Comparison of ENCODE assay signal across 8 cellular contexts in genomic region chr15:77994893-77995536, GRCh38.
A peak's percentile ranks its signal among the peaks of the same experiment; 100 is the strongest.
DNase-seq lines count a peak whose midpoint lies in the region; ATAC-seq, FAIRE-seq and TF ChIP-seq lines count a peak whose summit lies in the region.
"Not testable (repeated sequence)": the region's sequence is repeated elsewhere in the genome, so short reads cannot be mapped to it uniquely, and the experiment has no call there.

No MANE protein-coding gene starts in this region.

- H3K9me3 ChIP-seq in RWPE2 (ENCODE audit: severe bottlenecking); K562 (replicated peaks; ENCODE audit: control insufficient read depth, insufficient read depth, low read depth, low read length); fibroblast of lung (ENCODE audit: control insufficient read depth, insufficient read depth, low read depth, low read length); gastrocnemius medialis: not testable (repeated sequence)

- not testable (repeated sequence) for H3K9ac ChIP-seq in K562 (ENCODE audit: insufficient read depth in 1 of 2, low read depth in 2 of 2, low read length in 2 of 2); fibroblast of lung (ENCODE audit: insufficient read depth, low read length)

- peak; percentile 78 for FAIRE-seq in K562 (lab: Jason Lieb, UNC)

- in situ Hi-C loops in ACHN (cut with HindIII; ENCODE audit: low pct_ligation_motif_present, low pct_unique_long_range_greater_than_20kb, low sequenced_read_pairs), result not testable (repeated sequence)
- in situ Hi-C loops in K562 (cut with MboI), result loop anchor here (5.0 kb wide), 1 partner anchor 767 kb away; no protein-coding TSS in a partner anchor
- in situ Hi-C loops in gastrocnemius medialis (cut with MboI; ENCODE audit: low sequenced_read_pairs in 4 of 4), result loop anchor here in 1 of 4 donors (10.0 kb wide), 1 partner anchor 110 kb away; no protein-coding TSS in a partner anchor

- DNase-seq in ACHN (peak; percentile 37), GM04504 (ENCODE audit: low read depth) (peak; percentile 69), M059J (ENCODE audit: low read depth) (peak; percentile 89), RWPE2 (ENCODE audit: low spot score) (peak; percentile 97), fibroblast of lung (ENCODE audit: low read depth in 2 of 2) (peak; percentile 74 to 77), left kidney (ENCODE audit: low read depth, low spot score) (peak; percentile 77), gastrocnemius medialis (peak; percentile 85 to 93)
- not testable (repeated sequence) for DNase-seq in K562 (ENCODE audit: extremely low read depth in 1 of 4, low spot score in 3 of 4)

- WGBS in K562 (ENCODE audit: insufficient coverage, low coverage, missing lambda C conversion rate), result 48% methylated on average over 12 of the region's 15 CpGs

- not testable (repeated sequence) for H3K4me3 ChIP-seq in RWPE2 (ENCODE audit: severe bottlenecking); K562; fibroblast of lung (replicated peaks in 1 of 4; ENCODE audit: control extremely low read depth in 1 of 4, insufficient read depth in 1 of 4, low read depth in 3 of 4, low read length in 4 of 4); gastrocnemius medialis

- POLR2A ChIA-PET in K562 (lab: Yijun Ruan, JAX), result not testable (repeated sequence)

- H3K9me1 ChIP-seq in K562 (ENCODE audit: control insufficient read depth, insufficient read depth, low read length), result not testable (repeated sequence)

- not testable (repeated sequence) for H2AFZ ChIP-seq in K562 (ENCODE audit: low read depth, low read length); fibroblast of lung (ENCODE audit: low read length)

- not testable (repeated sequence) for TF ChIP-seq CTCF in RWPE2 (IDR thresholded peaks at IDR 0.05; ENCODE audit: poor library complexity, severe bottlenecking)
- TF ChIP-seq CTCF in K562 (IDR thresholded peaks at IDR 0.05 in 2 of 3, conservative IDR thresholded peaks at IDR 0.05 in 1 of 3; ENCODE audit: insufficient read depth in 2 of 3, low read depth in 1 of 3, low read length in 3 of 3), result peak; percentile 34 to 38 (median 37); a peak in 3 of 6 replicates
- TF ChIP-seq CTCF in fibroblast of lung (conservative IDR thresholded peaks at IDR 0.05 in 1 of 2, IDR thresholded peaks at IDR 0.05 in 1 of 2; ENCODE audit: low read depth in 1 of 2, low read length in 2 of 2), result peak in 1 of 2 donors; percentile 22
- TF ChIP-seq CTCF in gastrocnemius medialis (IDR thresholded peaks at IDR 0.05 in 4 of 5, conservative IDR thresholded peaks at IDR 0.05 in 1 of 5), result peak in 1 of 5 experiments; percentile 27

- ATAC-seq in RWPE2 (ENCODE audit: low read depth), result peak; percentile 57
- peak; percentile 78 for ATAC-seq in K562
- ATAC-seq in gastrocnemius medialis, result peak; percentile 71 to 79

- not testable (repeated sequence) for TF ChIP-seq POLR2A in K562 (conservative IDR thresholded peaks at IDR 0.05); gastrocnemius medialis (IDR thresholded peaks at IDR 0.05)

- intact Hi-C loops in K562 (cut with micrococcal nuclease), result not testable (repeated sequence)
- intact Hi-C loops in gastrocnemius medialis (cut with DNase I; ENCODE audit: low total_unique reads), result loop anchor here (2.0 kb wide), 1 partner anchor 70 kb away; no protein-coding TSS in a partner anchor

- TF ChIP-seq EP300 in K562 (IDR thresholded peaks at IDR 0.05; ENCODE audit: low read length), result not testable (repeated sequence)

- not testable (repeated sequence) for TF ChIP-seq RAD21 in K562 (CRISPR knock-in tag; conservative IDR thresholded peaks at IDR 0.05 in 1 of 2, IDR thresholded peaks at IDR 0.05 in 1 of 2)

- not testable (repeated sequence) for H3K27me3 ChIP-seq in RWPE2 (ENCODE audit: insufficient read depth, poor library complexity, severe bottlenecking); K562 (ENCODE audit: control insufficient read depth in 2 of 2, insufficient read depth in 2 of 2, low read length in 2 of 2); fibroblast of lung (ENCODE audit: control insufficient read depth, insufficient read depth, low read length); gastrocnemius medialis

- H4K20me1 ChIP-seq in K562 (replicated peaks; ENCODE audit: control insufficient read depth, insufficient read depth, low read length); fibroblast of lung (ENCODE audit: control insufficient read depth, extremely low read depth, insufficient read depth, low read length): not testable (repeated sequence)

- H3K4me2 ChIP-seq in K562 (ENCODE audit: insufficient read depth, low read length); fibroblast of lung (ENCODE audit: extremely low read depth, insufficient read depth, low read length): not testable (repeated sequence)

- H3K27ac ChIP-seq in RWPE2 (ENCODE audit: poor library complexity, severe bottlenecking) (peak overlapping the region; percentile 91), fibroblast of lung (ENCODE audit: insufficient read depth, low read length) (peak overlapping the region; percentile 20), gastrocnemius medialis (peak overlapping the region; percentile 81 to 85 (median 82))
- not testable (repeated sequence) for H3K27ac ChIP-seq in K562 (ENCODE audit: extremely low read depth, low read depth, low read length)

- CTCF ChIA-PET in K562 (lab: Yijun Ruan, JAX; ENCODE audit: low intra/inter-chr PET ratio), result not testable (repeated sequence)

- BruUV-seq in K562 (replicated peaks; lab: Mats Ljungman, UMichigan), result not testable (repeated sequence)

- H3K36me3 ChIP-seq in RWPE2 (ENCODE audit: low read depth), result peaks cover 10% of the 10 kb centered on the region
- H3K36me3 ChIP-seq in K562 (ENCODE audit: control insufficient read depth, insufficient read depth, low read length); fibroblast of lung (ENCODE audit: control insufficient read depth, insufficient read depth, low read length); gastrocnemius medialis: not testable (repeated sequence)

- H3K79me2 ChIP-seq in K562 (ENCODE audit: control insufficient read depth, insufficient read depth, low read length); fibroblast of lung (ENCODE audit: control insufficient read depth, insufficient read depth, low read length): not testable (repeated sequence)

- H3K4me1 ChIP-seq in RWPE2 (ENCODE audit: insufficient read depth, poor library complexity, severe bottlenecking) (peaks cover 21% of the 10 kb centered on the region), K562 (replicated peaks in 1 of 2; ENCODE audit: control insufficient read depth in 2 of 2, insufficient read depth in 2 of 2, low read length in 2 of 2) (peaks cover 0 to 26% of the 10 kb centered on the region in 2 experiments; a peak in 2 of 5 replicates), fibroblast of lung (ENCODE audit: control insufficient read depth, extremely low read depth, insufficient read depth, low read length) (peaks cover 40% of the 10 kb centered on the region), gastrocnemius medialis (peaks cover 54% of the 10 kb centered on the region in 2 donors)

TF ChIP-seq in K562, 482 proteins besides CTCF, POLR2A, EP300 and RAD21:
- TF ChIP-seq, protein P1, sequence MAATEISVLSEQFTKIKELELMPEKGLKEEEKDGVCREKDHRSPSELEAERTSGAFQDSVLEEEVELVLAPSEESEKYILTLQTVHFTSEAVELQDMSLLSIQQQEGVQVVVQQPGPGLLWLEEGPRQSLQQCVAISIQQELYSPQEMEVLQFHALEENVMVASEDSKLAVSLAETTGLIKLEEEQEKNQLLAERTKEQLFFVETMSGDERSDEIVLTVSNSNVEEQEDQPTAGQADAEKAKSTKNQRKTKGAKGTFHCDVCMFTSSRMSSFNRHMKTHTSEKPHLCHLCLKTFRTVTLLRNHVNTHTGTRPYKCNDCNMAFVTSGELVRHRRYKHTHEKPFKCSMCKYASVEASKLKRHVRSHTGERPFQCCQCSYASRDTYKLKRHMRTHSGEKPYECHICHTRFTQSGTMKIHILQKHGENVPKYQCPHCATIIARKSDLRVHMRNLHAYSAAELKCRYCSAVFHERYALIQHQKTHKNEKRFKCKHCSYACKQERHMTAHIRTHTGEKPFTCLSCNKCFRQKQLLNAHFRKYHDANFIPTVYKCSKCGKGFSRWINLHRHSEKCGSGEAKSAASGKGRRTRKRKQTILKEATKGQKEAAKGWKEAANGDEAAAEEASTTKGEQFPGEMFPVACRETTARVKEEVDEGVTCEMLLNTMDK (IDR thresholded peaks at IDR 0.05; ENCODE audit: borderline replicate concordance, insufficient read depth, low read depth, low read length, poor library complexity, severe bottlenecking), result peak; percentile 30
- TF ChIP-seq ZKSCAN1 (IDR thresholded peaks at IDR 0.05; ENCODE audit: low read depth, low read length), result peak; percentile 95
TF ChIP-seq in K562: peak in this region for 2; not testable (repeated sequence) for 480.
